ENCODE assay signal across 9 cellular contexts in the genomic region with DNA sequence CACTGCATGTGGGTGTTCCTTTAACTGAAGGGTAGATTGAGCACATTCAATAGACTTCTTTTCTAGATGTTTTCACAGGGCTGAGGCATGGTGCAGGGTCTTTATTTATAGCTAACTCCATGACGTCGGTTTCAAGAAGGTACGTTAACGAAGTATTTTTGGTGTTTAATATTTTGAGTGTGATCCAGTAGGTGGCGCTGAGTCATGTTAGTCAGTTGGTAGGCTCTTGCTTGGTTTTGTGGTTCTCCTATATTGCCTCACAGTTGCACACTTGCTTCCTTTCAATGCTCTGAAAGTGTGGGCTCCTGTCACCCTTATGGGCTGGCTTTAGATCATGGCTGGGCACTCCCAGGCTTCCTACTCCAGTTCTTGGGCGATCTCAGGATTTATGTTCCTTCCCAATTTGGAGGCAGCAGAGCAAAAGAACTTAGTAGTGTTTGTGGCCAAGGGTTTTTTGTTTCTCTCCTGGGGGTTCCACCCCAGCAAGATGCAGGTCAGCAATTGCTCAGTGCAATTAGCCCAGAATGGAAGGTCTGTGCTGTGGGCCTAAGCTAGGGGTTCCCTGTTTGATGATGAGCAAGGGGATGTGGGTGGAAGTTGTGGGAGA.
DNase-seq lines count a peak whose midpoint lies in the region; TF ChIP-seq lines count a peak whose summit lies in the region.
"Had no signal": no experiment of that assay in that cellular context is flagged by ENCODE, and none has a peak within 500 bp of the region (broad histone marks: within the 10 kb centered on the region; RNA-seq: fewer than 3 reads in every experiment).

No MANE protein-coding gene starts in this region.

- H3K27me3 Mint-ChIP-seq in neural crest cell (ENCODE audit: low read depth), result no peaks in the 10 kb centered on the region

- no peaks in the 10 kb centered on the region for H3K9me3 ChIP-seq in ovary
- H3K9me3 ChIP-seq in spleen, result peaks cover 0 to 53% (median 26%) of the 10 kb centered on the region in 8 donors

- TF ChIP-seq CTCF in GM13977 (IDR thresholded peaks at IDR 0.05; ENCODE audit: extremely low read depth, insufficient read depth, missing control alignments) (peak; percentile 35), neural crest cell (conservative IDR thresholded peaks at IDR 0.05) (peak; percentile 54), ovary (IDR thresholded peaks at IDR 0.05) (no peak), spleen (IDR thresholded peaks at IDR 0.05 in 8 of 11, conservative IDR thresholded peaks at IDR 0.05 in 3 of 11) (no peak)

- no peak overlapping the region for H3K4me3 Mint-ChIP-seq in neural crest cell

- in situ Hi-C loops in GM13977 (cut with MboI; ENCODE audit: low pct_unique_long_range_greater_than_20kb, low sequenced_read_pairs, unreplicated experiment), result no loop called here

- H3K36me3 ChIP-seq in ovary, result no peaks in the 10 kb centered on the region
- H3K36me3 ChIP-seq in spleen, result no peaks in the 10 kb centered on the region

- H3K27ac ChIP-seq in ovary (no peak overlapping the region), spleen (no peak overlapping the region)
- H3K27ac ChIP-seq: epithelial cell of prostate had no signal

- H3K36me3 Mint-ChIP-seq in neural crest cell (ENCODE audit: low read depth), result peaks cover 3% of the 10 kb centered on the region

- TF ChIP-seq POLR2A in ovary (IDR thresholded peaks at IDR 0.05) (no peak), spleen (IDR thresholded peaks at IDR 0.05) (no peak)

- no peaks in the 10 kb centered on the region for H3K4me1 ChIP-seq in ovary (ENCODE audit: insufficient read depth)
- no peaks in the 10 kb centered on the region for H3K4me1 ChIP-seq in spleen

- no peak overlapping the region for H3K27ac Mint-ChIP-seq in neural crest cell (ENCODE audit: unreplicated experiment)

- intact Hi-C loops in ovary (cut with DNase I) (no loop called here), spleen (cut with DNase I; ENCODE audit: low total_unique reads) (no loop called here)

- DNase-seq in GM13977 (ENCODE audit: low spot score) (no peak), NAMALWA (ENCODE audit: low spot score) (peak; percentile 41), astrocyte of the hippocampus (ENCODE audit: low read depth, low spot score) (peak; percentile 30), neural crest cell (ENCODE audit: low read depth, low spot score) (no peak), ovary (no peak), spleen (no peak)
- DNase-seq in stimulated activated naive CD4-positive, alpha-beta T cell treated with Interleukin-2 at 50 U/mL for 16 hours (lab: John Stamatoyannopoulos, UW), result no peak
- DNase-seq: NCI-H510A treated with DMSO at 0.1 percent for 48 hours had no signal

- H3K4me1 Mint-ChIP-seq in neural crest cell, result no peaks in the 10 kb centered on the region

- WGBS in ovary, 3 donors, result 37 to 58% (median 49%) methylated on average over 6 of the region's 6 CpGs
- WGBS in spleen, 5 donors, result 17 to 25% (median 20%) methylated on average over 6 of the region's 6 CpGs

- TF ChIP-seq EP300 in ovary (IDR thresholded peaks at IDR 0.05), result no peak

- H3K27me3 ChIP-seq in ovary, result no peaks in the 10 kb centered on the region
- no peaks in the 10 kb centered on the region for H3K27me3 ChIP-seq in spleen (replicated peaks in 1 of 7)

- H3K4me3 ChIP-seq in ovary (no peak overlapping the region), spleen (no peak overlapping the region)

- H3K9me3 Mint-ChIP-seq in neural crest cell, result peaks cover 12% of the 10 kb centered on the region

Comparison
In these comparisons a context has a peak if more than half of its experiments do, and no peak if none do; other contexts are left out.
1. DNase-seq: peak in NAMALWA (single experiment) and astrocyte of the hippocampus (single experiment); none in GM13977 (single experiment), neural crest cell (single experiment), stimulated activated naive CD4-positive, alpha-beta T cell treated with Interleukin-2 at 50 U/mL for 16 hours (single experiment), ovary (0 of 5) and spleen (single experiment).
2. CTCF ChIP-seq: peak in GM13977 (single experiment) and neural crest cell (single experiment); none in ovary (0 of 3) and spleen (0 of 11).